Comparison of ENCODE assay signal across 18 cellular contexts in the genomic region with DNA sequence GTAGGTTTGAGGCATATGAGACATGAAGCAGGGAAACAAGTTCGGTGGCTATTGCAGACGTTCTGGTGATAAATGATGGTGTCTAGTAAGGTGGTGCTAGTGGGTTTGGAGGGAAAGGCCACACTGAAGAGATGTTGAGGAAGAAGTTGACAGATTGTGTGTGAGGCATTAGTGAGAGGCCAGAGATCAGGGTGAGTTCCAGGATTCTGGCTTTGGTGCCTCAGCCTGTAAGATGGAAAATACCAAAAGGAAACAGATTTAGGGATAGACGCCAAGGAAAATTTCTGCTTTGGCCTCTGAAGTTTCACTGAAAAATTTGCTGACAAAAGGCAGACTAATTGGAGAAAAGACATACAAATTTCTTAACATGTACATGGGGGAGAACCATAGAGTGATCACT. TPM values are rescaled to one million over a fixed set of nuclear protein-coding genes. Genes with fewer than 3 reads are reported as not detected.
DNase-seq lines count a peak whose midpoint lies in the region; ATAC-seq and TF ChIP-seq lines count a peak whose summit lies in the region.
"Had no signal": no experiment of that assay in that cellular context is flagged by ENCODE, and none has a peak within 500 bp of the region (broad histone marks: within the 10 kb centered on the region; RNA-seq: fewer than 3 reads in every experiment).

No MANE protein-coding gene starts in this region.

- no peak overlapping the region for H3K27ac Mint-ChIP-seq in activated T-helper 1 cell treated with anti-CD3 and anti-CD28 coated beads, Interleukin-12 subunit alpha, Interleukin-12 subunit beta, Interleukin-2, Interleukin-4 antibody, amounts not matched to agents 30 ng/mL and 10 ng/mL and 1 ng/mL, durations not matched to agents 14 hours and 24 hours and 36 hours
- H3K27ac Mint-ChIP-seq: HFFc6 had no signal

- no peaks in the 10 kb centered on the region for H3K36me3 Mint-ChIP-seq in activated T-helper 1 cell treated with anti-CD3 and anti-CD28 coated beads, Interleukin-12 subunit alpha, Interleukin-12 subunit beta, Interleukin-2, Interleukin-4 antibody, amounts not matched to agents 30 ng/mL and 10 ng/mL and 1 ng/mL, durations not matched to agents 14 hours and 24 hours and 36 hours (ENCODE audit: low read depth)

- no peaks in the 10 kb centered on the region for H3K9me3 Mint-ChIP-seq in activated T-helper 1 cell treated with anti-CD3 and anti-CD28 coated beads, Interleukin-12 subunit alpha, Interleukin-12 subunit beta, Interleukin-2, Interleukin-4 antibody, amounts not matched to agents 30 ng/mL and 10 ng/mL and 1 ng/mL, durations not matched to agents 14 hours and 24 hours and 36 hours
- H3K9me3 Mint-ChIP-seq: HFFc6 had no signal

- H3K27ac ChIP-seq in right cardiac atrium (ENCODE audit: low read length) (no peak overlapping the region), right atrium auricular region (peak overlapping the region in 1 of 2 donors; percentile 3)

- H3K36me3 ChIP-seq in right atrium auricular region, result no peaks in the 10 kb centered on the region

- TF ChIP-seq CTCF in right atrium auricular region (IDR thresholded peaks at IDR 0.05), result no peak
- TF ChIP-seq CTCF in GM13977 (IDR thresholded peaks at IDR 0.05; ENCODE audit: extremely low read depth, insufficient read depth, missing control alignments), result no peak

- DNase-seq in right cardiac atrium (no peak), right atrium auricular region (ENCODE audit: low spot score) (no peak), fibroblast of peridontal ligament (ENCODE audit: extremely low read depth) (peak; percentile 42), sciatic nerve (ENCODE audit: low spot score) (no peak), GM13977 (ENCODE audit: low spot score) (no peak)
- no peak for DNase-seq in activated T-helper 1 cell treated with anti-CD3 and anti-CD28 coated beads, Interleukin-12 subunit alpha, Interleukin-12 subunit beta, Interleukin-2, Interleukin-4 antibody, amounts not matched to agents 30 ng/mL and 10 ng/mL and 1 ng/mL, durations not matched to agents 14 hours and 24 hours and 36 hours (ENCODE audit: low spot score)
- no peak for DNase-seq in stimulated activated CD8-positive, alpha-beta memory T cell treated with anti-CD3 and anti-CD28 coated beads, Interleukin-4, amount 100 ng/mL, for 48 hours
- DNase-seq: C1 segment of cervical spinal cord, DMS 273 treated with DMSO at 0.1 percent for 48 hours, HFFc6, KBM-7, NCI-H1048, NCI-H1694, NCI-H2107, NCI-H446, NCI-H748 treated with DMSO at 0.1 percent for 48 hours, SHP77 had no signal

- intact Hi-C loops in right cardiac atrium (cut with DNase I) (no loop called here), sciatic nerve (cut with DNase I) (no loop called here)
- intact Hi-C loops in activated T-helper 1 cell treated with anti-CD3 and anti-CD28 coated beads, Interleukin-12 subunit alpha, Interleukin-12 subunit beta, Interleukin-2, Interleukin-4 antibody, amounts not matched to agents 30 ng/mL and 10 ng/mL and 1 ng/mL, durations not matched to agents 14 hours and 24 hours and 36 hours (cut with micrococcal nuclease), result no loop called here

- H3K27me3 Mint-ChIP-seq in activated T-helper 1 cell treated with anti-CD3 and anti-CD28 coated beads, Interleukin-12 subunit alpha, Interleukin-12 subunit beta, Interleukin-2, Interleukin-4 antibody, amounts not matched to agents 30 ng/mL and 10 ng/mL and 1 ng/mL, durations not matched to agents 14 hours and 24 hours and 36 hours (ENCODE audit: insufficient read depth), result no peaks in the 10 kb centered on the region

- in situ Hi-C loops in GM13977 (cut with MboI; ENCODE audit: low pct_unique_long_range_greater_than_20kb, low sequenced_read_pairs, unreplicated experiment), result no loop called here

- H3K4me3 Mint-ChIP-seq in activated T-helper 1 cell treated with anti-CD3 and anti-CD28 coated beads, Interleukin-12 subunit alpha, Interleukin-12 subunit beta, Interleukin-2, Interleukin-4 antibody, amounts not matched to agents 30 ng/mL and 10 ng/mL and 1 ng/mL, durations not matched to agents 14 hours and 24 hours and 36 hours, result no peak overlapping the region
- H3K4me3 Mint-ChIP-seq: HFFc6 had no signal

- no peak overlapping the region for H3K4me3 ChIP-seq in right cardiac atrium (ENCODE audit: low read length)
- H3K4me3 ChIP-seq in right atrium auricular region, result no peak overlapping the region

- H3K9me3 ChIP-seq in right cardiac atrium (ENCODE audit: control insufficient read depth, low read length), result no peaks in the 10 kb centered on the region
- no peaks in the 10 kb centered on the region for H3K9me3 ChIP-seq in right atrium auricular region

- WGBS in right cardiac atrium, result 53% methylated on average over 3 of the region's 3 CpGs

- peaks cover 5% of the 10 kb centered on the region for H3K4me1 Mint-ChIP-seq in activated T-helper 1 cell treated with anti-CD3 and anti-CD28 coated beads, Interleukin-12 subunit alpha, Interleukin-12 subunit beta, Interleukin-2, Interleukin-4 antibody, amounts not matched to agents 30 ng/mL and 10 ng/mL and 1 ng/mL, durations not matched to agents 14 hours and 24 hours and 36 hours (ENCODE audit: low read depth)

- ATAC-seq in right cardiac atrium, result peak; percentile 75 to 87
- ATAC-seq in sciatic nerve, result peak; percentile 68
- no peak for ATAC-seq in HG03571 (IDR thresholded peaks at IDR 0.05; ENCODE audit: unreplicated experiment)

- H3K4me1 ChIP-seq in right cardiac atrium (ENCODE audit: control insufficient read depth, insufficient read depth, low read length) (no peaks in the 10 kb centered on the region), right atrium auricular region (no peaks in the 10 kb centered on the region)

- H3K27me3 ChIP-seq in right cardiac atrium (ENCODE audit: control insufficient read depth, insufficient read depth) (no peaks in the 10 kb centered on the region), right atrium auricular region (no peaks in the 10 kb centered on the region)

RNA-seq across cellular contexts. Expression of a gene that starts 6.4 kb away (rescaled TPM):
- total RNA-seq in right cardiac atrium (100 to 1,000 TPM in 2 of 4 donors, 10 to 100 TPM in 2; 84.2 to 108 (median 101) TPM), right atrium auricular region (10 to 100 TPM; 68.0 to 80.3 TPM), sciatic nerve (64.1 TPM)
- polyA plus RNA-seq in right cardiac atrium, result 68.4 TPM
- total RNA-seq in activated T-helper 1 cell treated with anti-CD3 and anti-CD28 coated beads, Interleukin-12 subunit alpha, Interleukin-12 subunit beta, Interleukin-2, Interleukin-4 antibody, amounts not matched to agents 30 ng/mL and 10 ng/mL and 1 ng/mL, durations not matched to agents 14 hours and 24 hours and 36 hours, result 59.0 and 60.8 TPM in 2 replicates

RNA-seq across cellular contexts. Expression of a gene that starts 39.7 kb away (rescaled TPM):
- 100 to 1,000 TPM; 371 to 421 (median 408) TPM for total RNA-seq in right cardiac atrium
- polyA plus RNA-seq in right cardiac atrium, result 174 TPM
- total RNA-seq in right atrium auricular region, result 100 to 1,000 TPM; 109 to 328 TPM
- total RNA-seq in sciatic nerve, result 38.1 TPM
- total RNA-seq in activated T-helper 1 cell treated with anti-CD3 and anti-CD28 coated beads, Interleukin-12 subunit alpha, Interleukin-12 subunit beta, Interleukin-2, Interleukin-4 antibody, amounts not matched to agents 30 ng/mL and 10 ng/mL and 1 ng/mL, durations not matched to agents 14 hours and 24 hours and 36 hours, result 43.6 and 47.5 TPM in 2 replicates

RNA-seq across cellular contexts. Expression of a gene that starts 48.4 kb away (rescaled TPM):
- total RNA-seq in right cardiac atrium (1 to 10 TPM in 1 of 4 donors, under 1 TPM in 3; 0.40 to 1.5 (median 0.52) TPM), right atrium auricular region (under 1 TPM; 0.51 to 0.56 TPM), sciatic nerve (1.5 TPM)
- 0.41 TPM for polyA plus RNA-seq in right cardiac atrium
- 5.3 and 5.5 TPM in 2 replicates for total RNA-seq in activated T-helper 1 cell treated with anti-CD3 and anti-CD28 coated beads, Interleukin-12 subunit alpha, Interleukin-12 subunit beta, Interleukin-2, Interleukin-4 antibody, amounts not matched to agents 30 ng/mL and 10 ng/mL and 1 ng/mL, durations not matched to agents 14 hours and 24 hours and 36 hours
